10 cellular contexts compared by ENCODE assay signal in genomic region chr4:109990307-109991257, GRCh38.
A peak's percentile ranks its signal among the peaks of the same experiment; 100 is the strongest.
DNase-seq lines count a peak whose midpoint lies in the region; ATAC-seq and TF ChIP-seq lines count a peak whose summit lies in the region.
"Had no signal": no experiment of that assay in that cellular context is flagged by ENCODE, and none has a peak within 500 bp of the region (broad histone marks: within the 10 kb centered on the region; RNA-seq: fewer than 3 reads in every experiment).

No MANE protein-coding gene starts in this region.

- H3K4me1 Mint-ChIP-seq in endothelial cell (ENCODE audit: unreplicated experiment) (no peaks in the 10 kb centered on the region), Calu3 (ENCODE audit: low read depth, unreplicated experiment) (peaks cover 8% of the 10 kb centered on the region)

- no peak for TF ChIP-seq CTCF in endothelial cell (IDR thresholded peaks at IDR 0.05; ENCODE audit: unreplicated experiment)
- TF ChIP-seq CTCF in Calu3 (IDR thresholded peaks at IDR 0.05; ENCODE audit: unreplicated experiment), result no peak
- no peak for TF ChIP-seq CTCF in omental fat pad (IDR thresholded peaks at IDR 0.05)

- H3K4me3 Mint-ChIP-seq in endothelial cell (ENCODE audit: unreplicated experiment) (peak overlapping the region; percentile 1), Calu3 (ENCODE audit: low read depth, unreplicated experiment) (no peak overlapping the region)

- H3K27ac Mint-ChIP-seq in endothelial cell (ENCODE audit: unreplicated experiment) (no peak overlapping the region), Calu3 (ENCODE audit: unreplicated experiment) (no peak overlapping the region)

- BruUV-seq in Calu3 (replicated peaks; lab: Mats Ljungman, UMichigan), result no TSS peak

- CTCF ChIA-PET in Calu3 (lab: Charles Lee), result no interaction called here

- H3K36me3 Mint-ChIP-seq in endothelial cell (ENCODE audit: low read depth, unreplicated experiment), result no peaks in the 10 kb centered on the region
- H3K36me3 Mint-ChIP-seq in Calu3 (ENCODE audit: insufficient read depth, unreplicated experiment), result no peaks in the 10 kb centered on the region

- no peaks in the 10 kb centered on the region for H3K27me3 Mint-ChIP-seq in endothelial cell (ENCODE audit: unreplicated experiment)
- no peaks in the 10 kb centered on the region for H3K27me3 Mint-ChIP-seq in Calu3 (ENCODE audit: unreplicated experiment)

- intact Hi-C loops in Calu3 (cut with micrococcal nuclease; ENCODE audit: unreplicated experiment), result no loop called here
- intact Hi-C loops in posterior cingulate gyrus (cut with DNase I), result no loop called here

- no peak for DNase-seq in endothelial cell (ENCODE audit: low spot score)
- no peak for DNase-seq in Calu3
- DNase-seq in posterior cingulate gyrus, result no peak
- no peak for DNase-seq in activated CD8-positive, alpha-beta memory T cell treated with anti-CD3 and anti-CD28 coated beads, Interleukin-2, amount 50 U/mL, for 48 hours
- no peak for DNase-seq in omental fat pad (ENCODE audit: low spot score)
- DNase-seq: left cardiac atrium, MG63 had no signal

- no peaks in the 10 kb centered on the region for H3K9me3 Mint-ChIP-seq in endothelial cell (ENCODE audit: unreplicated experiment)
- H3K9me3 Mint-ChIP-seq in Calu3 (ENCODE audit: low read depth, unreplicated experiment), result no peaks in the 10 kb centered on the region

- ATAC-seq in GM18499 (IDR thresholded peaks at IDR 0.05; ENCODE audit: insufficient read depth, unreplicated experiment) (peak; percentile 63), GM21526 (IDR thresholded peaks at IDR 0.05; ENCODE audit: low FRiP score, unreplicated experiment) (peak; percentile 91), HG03439 (IDR thresholded peaks at IDR 0.05; ENCODE audit: unreplicated experiment) (peak; percentile 82), omental fat pad (ENCODE audit: low FRiP score) (no peak)
